1 cellular context compared by ENCODE assay signal in the genomic region with DNA sequence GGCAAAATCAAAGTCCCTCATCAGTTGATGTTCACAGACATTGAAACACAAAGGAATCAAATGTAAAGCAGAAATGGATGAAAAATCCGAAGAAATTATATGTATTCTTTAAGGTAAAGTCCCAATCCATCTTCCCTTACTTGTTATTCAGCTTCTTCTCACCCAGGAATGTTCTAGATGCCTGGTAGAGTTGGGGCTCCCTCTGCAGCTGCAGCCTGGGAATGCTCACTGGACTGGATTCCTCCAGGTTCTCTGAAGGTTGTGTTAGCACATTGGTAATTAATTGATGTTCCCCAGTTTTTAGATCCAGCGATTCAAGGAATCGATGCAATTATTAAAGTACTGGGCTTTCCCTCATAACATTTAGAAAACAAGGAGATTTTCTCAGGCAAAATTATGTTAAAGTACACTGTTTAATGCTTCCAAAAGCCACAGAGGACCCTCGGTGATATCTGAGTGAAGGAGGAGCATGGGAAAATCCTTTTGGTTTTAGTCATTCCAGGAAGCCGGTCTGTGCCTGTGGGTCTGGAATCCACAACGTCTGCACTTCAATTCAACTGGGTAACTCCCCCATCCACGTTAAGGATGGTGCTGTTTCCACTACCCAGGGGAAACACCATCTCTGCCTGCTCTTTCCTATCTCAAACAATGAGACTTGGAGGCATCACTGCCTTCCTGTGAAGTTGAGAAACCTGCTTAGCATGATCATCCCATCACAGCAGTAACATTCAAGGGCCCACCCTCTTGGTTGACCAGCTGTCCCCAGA.
TF ChIP-seq lines count a peak whose summit lies in the region.

No MANE protein-coding gene starts in this region.

TF ChIP-seq in K562, 482 proteins besides CTCF, POLR2A, EP300 and RAD21 (continued from another document):
- TF ChIP-seq, protein P1, sequence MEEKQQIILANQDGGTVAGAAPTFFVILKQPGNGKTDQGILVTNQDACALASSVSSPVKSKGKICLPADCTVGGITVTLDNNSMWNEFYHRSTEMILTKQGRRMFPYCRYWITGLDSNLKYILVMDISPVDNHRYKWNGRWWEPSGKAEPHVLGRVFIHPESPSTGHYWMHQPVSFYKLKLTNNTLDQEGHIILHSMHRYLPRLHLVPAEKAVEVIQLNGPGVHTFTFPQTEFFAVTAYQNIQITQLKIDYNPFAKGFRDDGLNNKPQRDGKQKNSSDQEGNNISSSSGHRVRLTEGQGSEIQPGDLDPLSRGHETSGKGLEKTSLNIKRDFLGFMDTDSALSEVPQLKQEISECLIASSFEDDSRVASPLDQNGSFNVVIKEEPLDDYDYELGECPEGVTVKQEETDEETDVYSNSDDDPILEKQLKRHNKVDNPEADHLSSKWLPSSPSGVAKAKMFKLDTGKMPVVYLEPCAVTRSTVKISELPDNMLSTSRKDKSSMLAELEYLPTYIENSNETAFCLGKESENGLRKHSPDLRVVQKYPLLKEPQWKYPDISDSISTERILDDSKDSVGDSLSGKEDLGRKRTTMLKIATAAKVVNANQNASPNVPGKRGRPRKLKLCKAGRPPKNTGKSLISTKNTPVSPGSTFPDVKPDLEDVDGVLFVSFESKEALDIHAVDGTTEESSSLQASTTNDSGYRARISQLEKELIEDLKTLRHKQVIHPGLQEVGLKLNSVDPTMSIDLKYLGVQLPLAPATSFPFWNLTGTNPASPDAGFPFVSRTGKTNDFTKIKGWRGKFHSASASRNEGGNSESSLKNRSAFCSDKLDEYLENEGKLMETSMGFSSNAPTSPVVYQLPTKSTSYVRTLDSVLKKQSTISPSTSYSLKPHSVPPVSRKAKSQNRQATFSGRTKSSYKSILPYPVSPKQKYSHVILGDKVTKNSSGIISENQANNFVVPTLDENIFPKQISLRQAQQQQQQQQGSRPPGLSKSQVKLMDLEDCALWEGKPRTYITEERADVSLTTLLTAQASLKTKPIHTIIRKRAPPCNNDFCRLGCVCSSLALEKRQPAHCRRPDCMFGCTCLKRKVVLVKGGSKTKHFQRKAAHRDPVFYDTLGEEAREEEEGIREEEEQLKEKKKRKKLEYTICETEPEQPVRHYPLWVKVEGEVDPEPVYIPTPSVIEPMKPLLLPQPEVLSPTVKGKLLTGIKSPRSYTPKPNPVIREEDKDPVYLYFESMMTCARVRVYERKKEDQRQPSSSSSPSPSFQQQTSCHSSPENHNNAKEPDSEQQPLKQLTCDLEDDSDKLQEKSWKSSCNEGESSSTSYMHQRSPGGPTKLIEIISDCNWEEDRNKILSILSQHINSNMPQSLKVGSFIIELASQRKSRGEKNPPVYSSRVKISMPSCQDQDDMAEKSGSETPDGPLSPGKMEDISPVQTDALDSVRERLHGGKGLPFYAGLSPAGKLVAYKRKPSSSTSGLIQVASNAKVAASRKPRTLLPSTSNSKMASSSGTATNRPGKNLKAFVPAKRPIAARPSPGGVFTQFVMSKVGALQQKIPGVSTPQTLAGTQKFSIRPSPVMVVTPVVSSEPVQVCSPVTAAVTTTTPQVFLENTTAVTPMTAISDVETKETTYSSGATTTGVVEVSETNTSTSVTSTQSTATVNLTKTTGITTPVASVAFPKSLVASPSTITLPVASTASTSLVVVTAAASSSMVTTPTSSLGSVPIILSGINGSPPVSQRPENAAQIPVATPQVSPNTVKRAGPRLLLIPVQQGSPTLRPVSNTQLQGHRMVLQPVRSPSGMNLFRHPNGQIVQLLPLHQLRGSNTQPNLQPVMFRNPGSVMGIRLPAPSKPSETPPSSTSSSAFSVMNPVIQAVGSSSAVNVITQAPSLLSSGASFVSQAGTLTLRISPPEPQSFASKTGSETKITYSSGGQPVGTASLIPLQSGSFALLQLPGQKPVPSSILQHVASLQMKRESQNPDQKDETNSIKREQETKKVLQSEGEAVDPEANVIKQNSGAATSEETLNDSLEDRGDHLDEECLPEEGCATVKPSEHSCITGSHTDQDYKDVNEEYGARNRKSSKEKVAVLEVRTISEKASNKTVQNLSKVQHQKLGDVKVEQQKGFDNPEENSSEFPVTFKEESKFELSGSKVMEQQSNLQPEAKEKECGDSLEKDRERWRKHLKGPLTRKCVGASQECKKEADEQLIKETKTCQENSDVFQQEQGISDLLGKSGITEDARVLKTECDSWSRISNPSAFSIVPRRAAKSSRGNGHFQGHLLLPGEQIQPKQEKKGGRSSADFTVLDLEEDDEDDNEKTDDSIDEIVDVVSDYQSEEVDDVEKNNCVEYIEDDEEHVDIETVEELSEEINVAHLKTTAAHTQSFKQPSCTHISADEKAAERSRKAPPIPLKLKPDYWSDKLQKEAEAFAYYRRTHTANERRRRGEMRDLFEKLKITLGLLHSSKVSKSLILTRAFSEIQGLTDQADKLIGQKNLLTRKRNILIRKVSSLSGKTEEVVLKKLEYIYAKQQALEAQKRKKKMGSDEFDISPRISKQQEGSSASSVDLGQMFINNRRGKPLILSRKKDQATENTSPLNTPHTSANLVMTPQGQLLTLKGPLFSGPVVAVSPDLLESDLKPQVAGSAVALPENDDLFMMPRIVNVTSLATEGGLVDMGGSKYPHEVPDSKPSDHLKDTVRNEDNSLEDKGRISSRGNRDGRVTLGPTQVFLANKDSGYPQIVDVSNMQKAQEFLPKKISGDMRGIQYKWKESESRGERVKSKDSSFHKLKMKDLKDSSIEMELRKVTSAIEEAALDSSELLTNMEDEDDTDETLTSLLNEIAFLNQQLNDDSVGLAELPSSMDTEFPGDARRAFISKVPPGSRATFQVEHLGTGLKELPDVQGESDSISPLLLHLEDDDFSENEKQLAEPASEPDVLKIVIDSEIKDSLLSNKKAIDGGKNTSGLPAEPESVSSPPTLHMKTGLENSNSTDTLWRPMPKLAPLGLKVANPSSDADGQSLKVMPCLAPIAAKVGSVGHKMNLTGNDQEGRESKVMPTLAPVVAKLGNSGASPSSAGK (IDR thresholded peaks at IDR 0.05) = no peak
- TF ChIP-seq ATF1 (CRISPR knock-in tag; IDR thresholded peaks at IDR 0.05) (no peak), ATF1 (tag; IDR thresholded peaks at IDR 0.05) (no peak), MECOM (CRISPR knock-in tag; IDR thresholded peaks at IDR 0.05) (no peak), ARID2 (IDR thresholded peaks at IDR 0.05) (no peak), BACH1 (tag; IDR thresholded peaks at IDR 0.05) (no peak)
